In genomic region chr11:34075178-34075820, GRCh38 we compare ENCODE assay signal across 12 cellular contexts. TPM values are rescaled to one million over a fixed set of nuclear protein-coding genes. Genes with fewer than 3 reads are reported as not detected.
DNase-seq lines count a peak whose midpoint lies in the region; ATAC-seq and TF ChIP-seq lines count a peak whose summit lies in the region.
"Had no signal": no experiment of that assay in that cellular context is flagged by ENCODE, and none has a peak within 500 bp of the region (broad histone marks: within the 10 kb centered on the region; RNA-seq: fewer than 3 reads in every experiment).

No MANE protein-coding gene starts in this region.

- intact Hi-C loops in ascending aorta (cut with DNase I) = no loop called here
- intact Hi-C loops in left colon (cut with DNase I, micrococcal nuclease) = no loop called here

- peaks cover 7% of the 10 kb centered on the region in 2 donors for H3K36me3 Mint-ChIP-seq in activated naive CD4-positive, alpha-beta T cell treated with anti-CD3 and anti-CD28 coated beads, Interleukin-2, amount 50 U/mL, for 72 hours

- ATAC-seq in left colon = peak; percentile 31
- ATAC-seq in activated naive CD4-positive, alpha-beta T cell treated with anti-CD3 and anti-CD28 coated beads, Interleukin-2, amount 50 U/mL, for 72 hours = no peak

- TF ChIP-seq CTCF in AG09309 (IDR thresholded peaks at IDR 0.05; ENCODE audit: control insufficient read depth, insufficient read depth, low read depth, low read length, missing control alignments) (no peak), ascending aorta (IDR thresholded peaks at IDR 0.05) (no peak)

- peaks cover 0 to 5% of the 10 kb centered on the region in 2 donors for H3K4me1 ChIP-seq in ascending aorta

- peak overlapping the region in 1 of 2 donors; percentile 15 for H3K27ac Mint-ChIP-seq in activated naive CD4-positive, alpha-beta T cell treated with anti-CD3 and anti-CD28 coated beads, Interleukin-2, amount 50 U/mL, for 72 hours

- no peaks in the 10 kb centered on the region for H3K9me3 Mint-ChIP-seq in activated naive CD4-positive, alpha-beta T cell treated with anti-CD3 and anti-CD28 coated beads, Interleukin-2, amount 50 U/mL, for 72 hours

- peak overlapping the region; percentile 2 to 49 for H3K27ac ChIP-seq in ascending aorta

- no peaks in the 10 kb centered on the region for H3K27me3 ChIP-seq in ascending aorta

- no peak overlapping the region for H3K4me3 ChIP-seq in AG09309 (ENCODE audit: control insufficient read depth, low read depth, low read length)
- H3K4me3 ChIP-seq in ascending aorta = no peak overlapping the region

- peaks cover 50 to 53% of the 10 kb centered on the region in 2 donors for H3K36me3 ChIP-seq in ascending aorta

- peak; percentile 51 for DNase-seq in AG09309 (ENCODE audit: low read depth)
- peak; percentile 77 for DNase-seq in HT1080 (ENCODE audit: low read depth)
- no peak for DNase-seq in ascending aorta (ENCODE audit: low spot score in 2 of 2)
- DNase-seq in left colon = no peak
- no peak for DNase-seq in NK-92 (lab: John Stamatoyannopoulos, UW; ENCODE audit: unreplicated experiment)
- no peak for DNase-seq in NCI-H524 (lab: John Stamatoyannopoulos, UW)
- DNase-seq in activated naive CD4-positive, alpha-beta T cell treated with anti-CD3 and anti-CD28 coated beads, Interleukin-2, amount 50 U/mL, for 72 hours (ENCODE audit: low spot score in 2 of 2) = no peak
- no peak for DNase-seq in NCI-H510A treated with DMSO at 0.1 percent for 48 hours (lab: John Stamatoyannopoulos, UW)
- DNase-seq: activated effector memory CD4-positive, alpha-beta T cell treated with anti-CD3 and anti-CD28 coated beads, Interleukin-2, amount 50 U/mL, for 16 hours; DMS79; glutamatergic neuron; NCI-H1417 treated with DMSO at 0.1 percent for 48 hours had no signal

- H3K9me3 ChIP-seq in ascending aorta = no peaks in the 10 kb centered on the region

RNA-seq across cellular contexts. Expression of gene CAPRIN1, which starts 23.8 kb away (rescaled TPM):
- 282 and 324 TPM in 2 replicates for total RNA-seq in HT1080 (2014; rRNA removed; shearing (Covaris generic))
- polyA plus RNA-seq in HT1080 (2015; cell fraction: cytosol; rRNA removed) = 166 and 207 TPM in 2 replicates
- 288 and 328 TPM in 2 replicates for polyA plus RNA-seq in HT1080 (2015; cell fraction: nucleus; rRNA removed)
- total RNA-seq in ascending aorta = 155 TPM
- 100 to 1,000 TPM; 150 to 166 TPM for total RNA-seq in left colon
- 100 to 1,000 TPM; 191 to 241 TPM for total RNA-seq in activated naive CD4-positive, alpha-beta T cell treated with anti-CD3 and anti-CD28 coated beads, Interleukin-2, amount 50 U/mL, for 72 hours

RNA-seq across cellular contexts. Expression of gene NAT10, which starts 30.1 kb away (rescaled TPM):
- 47.1 and 60.9 TPM in 2 replicates for total RNA-seq in HT1080 (2014; rRNA removed; shearing (Covaris generic))
- polyA plus RNA-seq in HT1080 (2015; cell fraction: cytosol; rRNA removed) = 25.5 and 30.7 TPM in 2 replicates
- polyA plus RNA-seq in HT1080 (2015; cell fraction: nucleus; rRNA removed) = 92.0 and 106 TPM in 2 replicates
- 11.3 TPM for total RNA-seq in ascending aorta
- 10 to 100 TPM; 22.5 to 30.6 TPM for total RNA-seq in left colon
- total RNA-seq in activated naive CD4-positive, alpha-beta T cell treated with anti-CD3 and anti-CD28 coated beads, Interleukin-2, amount 50 U/mL, for 72 hours = 100 to 1,000 TPM in 1 of 2 donors, 10 to 100 TPM in 1; 53.9 to 154 TPM

Comparison
In these comparisons a context has a peak if more than half of its experiments do, and no peak if none do; other contexts are left out.
1. DNase-seq: peak in AG09309 (single experiment) and HT1080 (single experiment); none in ascending aorta (0 of 2), left colon (0 of 2), NK-92 (single experiment), NCI-H524 (0 of 2), activated naive CD4-positive, alpha-beta T cell treated with anti-CD3 and anti-CD28 coated beads, Interleukin-2, amount 50 U/mL, for 72 hours (0 of 2) and NCI-H510A treated with DMSO at 0.1 percent for 48 hours (single experiment).